Comparison of ENCODE assay signal across 19 cellular contexts in the genomic region with DNA sequence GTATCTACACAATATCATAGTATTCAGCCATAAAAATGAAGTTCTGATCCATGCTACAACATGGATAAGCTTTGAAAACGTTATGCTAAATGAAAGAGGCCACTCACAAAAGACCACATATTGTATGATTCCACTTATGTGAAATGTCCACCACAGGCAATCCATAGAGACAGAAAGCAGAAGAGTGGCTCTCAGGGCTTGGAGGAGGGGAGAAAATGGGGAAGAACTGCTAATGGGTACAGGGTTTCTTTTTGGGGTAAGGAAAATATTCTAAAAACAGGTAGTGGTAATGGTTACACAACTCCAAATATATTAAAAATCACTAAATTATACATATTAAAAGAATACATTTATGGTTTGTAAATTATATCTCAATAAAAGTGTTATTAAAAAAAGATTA. TPM values are rescaled to one million over a fixed set of nuclear protein-coding genes. Genes with fewer than 3 reads are reported as not detected.
"Had no signal": no experiment of that assay in that cellular context is flagged by ENCODE, and none has a peak within 500 bp of the region (broad histone marks: within the 10 kb centered on the region; RNA-seq: fewer than 3 reads in every experiment).

No MANE protein-coding gene starts in this region.

- H3K36me3 ChIP-seq: left ventricle myocardium inferior, uterus had no signal

- ATAC-seq: activated CD4-positive, CD25-positive, alpha-beta regulatory T cell treated with anti-CD3 and anti-CD28 coated beads, Interleukin-2, amount 50 U/mL, for 24 hours; activated T-helper 17 cell treated with anti-CD3 and anti-CD28 coated beads, Interleukin-2, amount 50 U/mL, for 72 hours; mucosa of descending colon; naive thymus-derived CD8-positive, alpha-beta T cell; stimulated activated memory B cell treated with anti-CD40 and anti-IgM and Interleukin-4, amounts not matched to agents 10 μg/mL and 1 μg/mL and 100 μg/mL, for 72 hours had no signal

- H3K4me3 ChIP-seq: coronary artery, esophagus squamous epithelium, left ventricle myocardium inferior, mucosa of descending colon, uterus had no signal

- H3K9me3 ChIP-seq: esophagus squamous epithelium, left ventricle myocardium inferior, mucosa of descending colon, uterus had no signal

- H3K9ac ChIP-seq: parathyroid adenoma had no signal

- H3K79me2 ChIP-seq: parathyroid adenoma had no signal

- DNase-seq: activated CD4-positive, alpha-beta T cell treated with anti-CD3 and anti-CD28 coated beads, Interleukin-2, amount 50 U/mL, for 4 hours; activated naive CD4-positive, alpha-beta T cell treated with anti-CD3 and anti-CD28 coated beads, Interleukin-2, amount 10 ng/mL, durations not matched to agents 7 days and 5 days; effector CD4-positive, alpha-beta T cell; esophagus squamous epithelium; hippocampal formation; left ventricle myocardium inferior; mucosa of descending colon; naive thymus-derived CD8-positive, alpha-beta T cell; retina; stimulated activated CD4-positive, alpha-beta T cell treated with anti-CD3 and anti-CD28 coated beads, Interleukin-2, amount 100 ng/mL, for 48 hours; uterus had no signal

- H3K4me1 ChIP-seq: uterus had no signal

- H3K27me3 ChIP-seq: esophagus squamous epithelium, uterus had no signal

- H3K27ac ChIP-seq: coronary artery, esophagus squamous epithelium, left ventricle myocardium inferior, parathyroid adenoma, uterus had no signal

- FAIRE-seq: endothelial cell of umbilical vein, keratinocyte had no signal

- H2AFZ ChIP-seq: parathyroid adenoma had no signal

RNA-seq across cellular contexts. Expression of a gene that starts 16.5 kb away (rescaled TPM):
- total RNA-seq: skeletal muscle tissue had no signal

RNA-seq across cellular contexts. Expression of a gene that starts 48.4 kb away (rescaled TPM):
- total RNA-seq: activated T-helper 17 cell treated with anti-CD3 and anti-CD28 coated beads, Interleukin-2, amount 50 U/mL, for 72 hours; endothelial cell of umbilical vein; naive thymus-derived CD8-positive, alpha-beta T cell had no signal
